In the genomic region with DNA sequence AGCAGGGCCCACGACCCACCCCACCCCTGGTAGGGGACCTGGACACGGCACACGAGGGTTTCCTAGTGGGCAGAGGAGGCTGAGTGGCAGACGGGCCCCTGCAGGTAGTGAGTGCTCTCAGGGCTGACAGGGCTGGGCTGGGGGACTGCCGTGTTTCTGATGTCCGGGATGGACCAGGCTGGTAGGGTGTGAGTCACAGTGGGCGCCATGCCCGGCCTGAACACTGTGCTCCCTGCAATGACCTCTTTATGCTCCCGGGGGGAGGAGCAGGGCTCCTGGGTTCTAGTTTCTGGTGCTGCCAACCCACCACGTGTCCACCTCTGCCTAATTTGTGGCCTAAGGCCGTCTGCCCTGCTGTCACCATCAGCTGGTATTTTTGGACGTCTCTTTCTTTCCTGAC, we compare ENCODE assay signal across 8 cellular contexts. TPM values are rescaled to one million over a fixed set of nuclear protein-coding genes. Genes with fewer than 3 reads are reported as not detected.
DNase-seq lines count a peak whose midpoint lies in the region; ATAC-seq, FAIRE-seq and TF ChIP-seq lines count a peak whose summit lies in the region.

No MANE protein-coding gene starts in this region.

- ATAC-seq in omental fat pad (ENCODE audit: low FRiP score) = peak; percentile 60
- ATAC-seq in HG03280 (IDR thresholded peaks at IDR 0.05; ENCODE audit: unreplicated experiment) = no peak
- no peak for ATAC-seq in HG03354 (IDR thresholded peaks at IDR 0.05; ENCODE audit: poor library complexity, severe bottlenecking, unreplicated experiment)
- no peak for ATAC-seq in stimulated activated naive CD8-positive, alpha-beta T cell treated with anti-CD3 and anti-CD28 coated beads, Interleukin-15, amount 100 ng/mL, for 72 hours

- no peak for FAIRE-seq in frontal cortex (lab: Jason Lieb, UNC)

- no peak overlapping the region for H3K4me3 Mint-ChIP-seq in stimulated activated naive CD8-positive, alpha-beta T cell treated with anti-CD3 and anti-CD28 coated beads, Interleukin-15, amount 100 ng/mL, for 72 hours

- no peaks in the 10 kb centered on the region for H3K9me3 Mint-ChIP-seq in stimulated activated naive CD8-positive, alpha-beta T cell treated with anti-CD3 and anti-CD28 coated beads, Interleukin-15, amount 100 ng/mL, for 72 hours

- no peak overlapping the region for H3K27ac Mint-ChIP-seq in stimulated activated naive CD8-positive, alpha-beta T cell treated with anti-CD3 and anti-CD28 coated beads, Interleukin-15, amount 100 ng/mL, for 72 hours

- peaks cover 72% of the 10 kb centered on the region for H3K27me3 Mint-ChIP-seq in stimulated activated naive CD8-positive, alpha-beta T cell treated with anti-CD3 and anti-CD28 coated beads, Interleukin-15, amount 100 ng/mL, for 72 hours

- peaks cover 34% of the 10 kb centered on the region for H3K4me1 Mint-ChIP-seq in stimulated activated naive CD8-positive, alpha-beta T cell treated with anti-CD3 and anti-CD28 coated beads, Interleukin-15, amount 100 ng/mL, for 72 hours

- peak; percentile 90 for DNase-seq in EH (ENCODE audit: low read depth)
- DNase-seq in T1000 (lab: John Stamatoyannopoulos, UW) = peak; percentile 66
- peak; percentile 90 to 91 for DNase-seq in frontal cortex (ENCODE audit: low spot score in 2 of 2)
- DNase-seq in omental fat pad (ENCODE audit: low spot score) = peak; percentile 67
- DNase-seq in activated gamma-delta T cell (lab: John Stamatoyannopoulos, UW) = no peak
- no peak for DNase-seq in stimulated activated naive CD8-positive, alpha-beta T cell treated with anti-CD3 and anti-CD28 coated beads, Interleukin-15, amount 100 ng/mL, for 72 hours

- no peak for TF ChIP-seq CTCF in omental fat pad (IDR thresholded peaks at IDR 0.05)

RNA-seq across cellular contexts. Expression of a gene that starts 26.3 kb away (rescaled TPM):
- total RNA-seq in frontal cortex (31.4 TPM), omental fat pad (10 to 100 TPM; 22.7 to 70.9 (median 30.1) TPM)

Comparison
In these comparisons a context has a peak if more than half of its experiments do, and no peak if none do; other contexts are left out.
1. DNase-seq: peak in EH (single experiment), T1000 (single experiment), frontal cortex (2 of 2) and omental fat pad (single experiment); none in activated gamma-delta T cell (single experiment) and stimulated activated naive CD8-positive, alpha-beta T cell treated with anti-CD3 and anti-CD28 coated beads, Interleukin-15, amount 100 ng/mL, for 72 hours (0 of 2).